8 cellular contexts compared by ENCODE assay signal in the genomic region with DNA sequence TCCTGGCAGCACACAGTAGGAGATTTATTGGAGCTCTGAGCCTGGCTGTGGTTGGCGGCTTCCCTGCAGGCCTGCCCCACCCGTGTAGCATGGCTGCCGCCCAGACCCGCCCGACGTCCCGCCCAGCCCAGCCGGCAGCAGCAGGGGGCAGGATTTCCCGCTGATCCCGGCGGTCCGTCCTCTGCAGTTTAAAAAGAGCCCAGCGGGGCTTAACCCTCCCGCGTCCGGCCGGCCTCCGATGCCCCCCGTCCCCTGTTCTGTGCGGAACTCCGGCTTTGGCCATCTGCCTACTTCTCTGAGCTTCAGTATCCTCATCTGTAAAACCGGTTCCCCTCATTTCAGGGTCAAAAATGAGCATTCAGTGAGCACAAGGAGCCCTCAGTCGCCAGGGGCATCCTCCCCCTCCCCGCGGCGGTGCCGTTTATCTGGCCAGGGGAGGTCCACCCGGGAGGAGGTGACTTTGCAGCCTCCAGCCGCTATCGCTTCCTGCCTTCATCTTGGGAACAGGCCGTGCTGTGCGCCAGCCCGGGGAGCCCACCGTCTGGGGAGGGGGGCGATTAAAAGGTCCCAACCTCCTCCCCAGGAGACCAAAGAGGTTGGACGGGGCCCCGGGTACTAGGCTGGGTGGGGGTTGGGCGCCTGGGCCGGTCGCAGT. TPM values are rescaled to one million over a fixed set of nuclear protein-coding genes. Genes with fewer than 3 reads are reported as not detected.
DNase-seq lines count a peak whose midpoint lies in the region; ATAC-seq and TF ChIP-seq lines count a peak whose summit lies in the region.

A gene (plus strand): TSS at position 476 of the 655 bp plus-strand sequence. CDS start 1,456 bp downstream, outside the sequence.

- WGBS in stomach, 5 donors: 0 to 1% (median 0%) methylated on average over 23 to 40 of the region's 40 CpGs

- no peaks in the 10 kb centered on the region for H3K9me3 Mint-ChIP-seq in activated CD4-positive, alpha-beta memory T cell treated with anti-CD3 and anti-CD28 coated beads, Interleukin-2, amount 10 ng/mL, durations not matched to agents 7 days and 5 days
- H3K9me3 Mint-ChIP-seq in memory B cell: no peaks in the 10 kb centered on the region

- TF ChIP-seq CTCF in stomach (IDR thresholded peaks at IDR 0.05): peak in 5 of 7 experiments; percentile 41 to 76 (median 65)

- peaks cover 47% of the 10 kb centered on the region for H3K4me1 Mint-ChIP-seq in activated CD4-positive, alpha-beta memory T cell treated with anti-CD3 and anti-CD28 coated beads, Interleukin-2, amount 10 ng/mL, durations not matched to agents 7 days and 5 days
- H3K4me1 Mint-ChIP-seq in memory B cell: peaks cover 23% of the 10 kb centered on the region

- TF ChIP-seq POLR2A in stomach (IDR thresholded peaks at IDR 0.05): no peak

- peak within 1 kb of the TSS; percentile 62 to 93 (median 90) for H3K4me3 ChIP-seq in stomach

- POLR2A ChIA-PET in activated CD4-positive, alpha-beta memory T cell treated with anti-CD3 and anti-CD28 coated beads, Interleukin-2, amount 10 ng/mL, durations not matched to agents 7 days and 5 days (lab: Charles Lee): interaction anchor here (0.6 to 2.3 kb wide), 10 partner anchors 8 to 82 kb away, joined by 3 to 9 read pairs (median 4); a partner anchor contains a TSS

- no peak for TF ChIP-seq EP300 in stomach (IDR thresholded peaks at IDR 0.05)

- CTCF ChIA-PET in activated CD4-positive, alpha-beta memory T cell treated with anti-CD3 and anti-CD28 coated beads, Interleukin-2, amount 10 ng/mL, durations not matched to agents 7 days and 5 days (lab: Charles Lee): interaction anchor here (0.7 to 1.4 kb wide), 7 partner anchors 10 to 1829 kb away, joined by 3 to 6 read pairs (median 4); no protein-coding TSS in a partner anchor

- peak within 1 kb of the TSS; percentile 79 for H3K4me3 Mint-ChIP-seq in activated CD4-positive, alpha-beta memory T cell treated with anti-CD3 and anti-CD28 coated beads, Interleukin-2, amount 10 ng/mL, durations not matched to agents 7 days and 5 days
- H3K4me3 Mint-ChIP-seq in memory B cell: peak within 1 kb of the TSS; percentile 81

- no peaks in the 10 kb centered on the region for H3K9me3 ChIP-seq in stomach

- H3K36me3 ChIP-seq in stomach: peaks cover 0 to 6% (median 3%) of the 10 kb centered on the region in 4 donors

- DNase-seq in A172 (ENCODE audit: low spot score): peak; percentile 60
- peak; percentile 60 for DNase-seq in GM04504 (ENCODE audit: low read depth)
- peak; percentile 73 for DNase-seq in NCI-H2171 treated with DMSO at 0.1 percent for 48 hours (lab: John Stamatoyannopoulos, UW)
- DNase-seq in activated CD4-positive, alpha-beta memory T cell treated with anti-CD3 and anti-CD28 coated beads, Interleukin-2, amount 10 ng/mL, durations not matched to agents 7 days and 5 days: peak; percentile 74
- DNase-seq in epidermal melanocyte (ENCODE audit: insufficient read length, low spot score): peak; percentile 97
- peak; percentile 42 to 46 for DNase-seq in memory B cell (ENCODE audit: low spot score in 2 of 2)
- peak; percentile 81 for DNase-seq in stomach

- H3K27ac Mint-ChIP-seq in activated CD4-positive, alpha-beta memory T cell treated with anti-CD3 and anti-CD28 coated beads, Interleukin-2, amount 10 ng/mL, durations not matched to agents 7 days and 5 days: peak within 1 kb of the TSS; percentile 62
- H3K27ac Mint-ChIP-seq in memory B cell: no peak within 1 kb of the TSS

- H3K36me3 Mint-ChIP-seq in activated CD4-positive, alpha-beta memory T cell treated with anti-CD3 and anti-CD28 coated beads, Interleukin-2, amount 10 ng/mL, durations not matched to agents 7 days and 5 days (ENCODE audit: low read depth): peaks cover 8% of the 10 kb centered on the region
- peaks cover under 1% of the 10 kb centered on the region for H3K36me3 Mint-ChIP-seq in memory B cell

- intact Hi-C loops in stomach (cut with DNase I; ENCODE audit: low total_unique reads): no loop called here

- peaks cover 52 to 83% (median 74%) of the 10 kb centered on the region in 4 donors for H3K4me1 ChIP-seq in stomach

- peaks cover 4% of the 10 kb centered on the region for H3K27me3 Mint-ChIP-seq in activated CD4-positive, alpha-beta memory T cell treated with anti-CD3 and anti-CD28 coated beads, Interleukin-2, amount 10 ng/mL, durations not matched to agents 7 days and 5 days
- H3K27me3 Mint-ChIP-seq in memory B cell: peaks cover 15% of the 10 kb centered on the region

- peaks cover 0 to 7% (median 0%) of the 10 kb centered on the region in 3 donors for H3K27me3 ChIP-seq in stomach

- peak within 1 kb of the TSS; percentile 71 to 91 (median 89) for H3K27ac ChIP-seq in stomach

- ATAC-seq in memory B cell (ENCODE audit: low read depth): peak; percentile 49
- ATAC-seq in HG03139 (IDR thresholded peaks at IDR 0.05; ENCODE audit: unreplicated experiment): no peak

RNA-seq across cellular contexts. Expression of the gene that starts here (rescaled TPM):
- 27.5 and 32.1 TPM in 2 replicates for total RNA-seq in A172 (2014; rRNA removed; shearing (Covaris generic))
- 10 to 100 TPM; 22.5 to 23.4 TPM for total RNA-seq in activated CD4-positive, alpha-beta memory T cell treated with anti-CD3 and anti-CD28 coated beads, Interleukin-2, amount 10 ng/mL, durations not matched to agents 7 days and 5 days
- 10 to 100 TPM in 4 of 5 donors, 1 to 10 TPM in 1; 4.4 to 81.1 (median 53.6) TPM for total RNA-seq in stomach
- polyA plus RNA-seq in stomach: 10 to 100 TPM; 14.7 to 22.3 (median 15.7) TPM

Comparison
In these comparisons a context has a peak if more than half of its experiments do, and no peak if none do; other contexts are left out.
1. DNase-seq: peak in every context shown above with its lines; median percentile 97 in epidermal melanocyte; 81 in stomach; 74 in activated CD4-positive, alpha-beta memory T cell treated with anti-CD3 and anti-CD28 coated beads, Interleukin-2, amount 10 ng/mL, durations not matched to agents 7 days and 5 days; 73 in NCI-H2171 treated with DMSO at 0.1 percent for 48 hours; 60 in A172; 60 in GM04504; 44 in memory B cell.